In the genomic region with DNA sequence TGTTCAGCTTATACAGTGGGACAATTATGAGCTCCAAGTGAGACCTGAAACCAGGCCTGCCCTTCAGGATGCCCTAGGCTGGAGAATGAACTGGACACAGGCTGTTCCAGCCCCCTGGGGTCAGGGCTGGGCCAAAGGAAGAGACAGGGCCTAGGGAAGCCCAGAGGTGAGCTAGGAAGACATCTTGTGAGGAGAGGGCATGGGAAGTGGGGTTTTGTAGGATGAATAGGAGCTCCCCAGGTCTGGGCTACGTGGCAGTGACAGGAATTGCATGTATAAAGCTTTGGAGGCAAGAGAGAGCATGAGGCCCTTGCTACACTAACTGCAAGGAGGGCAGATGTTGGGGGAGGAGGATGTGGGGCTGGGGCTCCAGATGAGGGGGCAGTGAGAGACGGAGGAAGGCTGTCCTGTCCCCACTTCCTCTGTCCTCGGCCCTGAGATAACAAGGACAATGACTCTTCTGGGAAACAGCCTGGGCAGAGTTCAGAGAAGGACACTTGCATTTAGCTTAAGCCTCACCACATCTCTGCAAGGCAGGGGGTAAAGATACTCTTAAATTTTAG, we compare ENCODE assay signal across 7 cellular contexts. TPM values are rescaled to one million over a fixed set of nuclear protein-coding genes. Genes with fewer than 3 reads are reported as not detected.
DNase-seq lines count a peak whose midpoint lies in the region; ATAC-seq and TF ChIP-seq lines count a peak whose summit lies in the region.
"Had no signal": no experiment of that assay in that cellular context is flagged by ENCODE, and none has a peak within 500 bp of the region (broad histone marks: within the 10 kb centered on the region; RNA-seq: fewer than 3 reads in every experiment).

No MANE protein-coding gene starts in this region.

- H3K27ac ChIP-seq in mesodermal cell (ENCODE audit: low read depth, low read length, severe bottlenecking) = peak overlapping the region; percentile 82

- H3K4me1 ChIP-seq in mesodermal cell (ENCODE audit: control insufficient read depth, insufficient read depth, low read length, poor library complexity, severe bottlenecking) = peaks cover 25% of the 10 kb centered on the region

- ATAC-seq in GM18868 (IDR thresholded peaks at IDR 0.05; ENCODE audit: unreplicated experiment) = no peak

- intact Hi-C loops in Calu3 (cut with micrococcal nuclease; ENCODE audit: unreplicated experiment) = no loop called here

- H3K27me3 Mint-ChIP-seq in Calu3 (ENCODE audit: unreplicated experiment) = no peaks in the 10 kb centered on the region

- no TSS peak for BruUV-seq in Calu3 (replicated peaks; lab: Mats Ljungman, UMichigan)

- H3K9me3 ChIP-seq in mesodermal cell (ENCODE audit: control insufficient read depth, low read length) = no peaks in the 10 kb centered on the region

- peaks cover 31% of the 10 kb centered on the region for H3K36me3 ChIP-seq in mesodermal cell (ENCODE audit: control insufficient read depth, insufficient read depth, low read length)

- CTCF ChIA-PET in Calu3 (lab: Charles Lee) = interaction anchor here (0.6 to 0.9 kb wide), 2 partner anchors 47 to 73 kb away, joined by 3 read pairs; no protein-coding TSS in a partner anchor

- TF ChIP-seq CTCF in Calu3 (IDR thresholded peaks at IDR 0.05; ENCODE audit: unreplicated experiment) = no peak

- H3K9me3 Mint-ChIP-seq in Calu3 (ENCODE audit: low read depth, unreplicated experiment) = no peaks in the 10 kb centered on the region

- peaks cover 19% of the 10 kb centered on the region for H3K36me3 Mint-ChIP-seq in Calu3 (ENCODE audit: insufficient read depth, unreplicated experiment)

- 50 to 79% methylated on average over 2 to 3 of the region's 3 CpGs for WGBS in mesodermal cell (ENCODE audit: insufficient coverage in 2 of 2), 2 experiments

- H3K4me3 ChIP-seq in mesodermal cell (ENCODE audit: extremely low read depth, insufficient read depth, low read length, poor library complexity, severe bottlenecking) = no peak overlapping the region

- DNase-seq in Calu3 (no peak), UCSD-AML1 (lab: John Stamatoyannopoulos, UW; ENCODE audit: unreplicated experiment) (peak; percentile 77), retina (no peak), cerebellar cortex (ENCODE audit: low spot score) (no peak)
- DNase-seq: NCI-H2227 treated with DMSO at 0.1 percent for 48 hours had no signal

- H3K4me1 Mint-ChIP-seq in Calu3 (ENCODE audit: low read depth, unreplicated experiment) = peaks cover 11% of the 10 kb centered on the region

- H3K4me3 Mint-ChIP-seq in Calu3 (ENCODE audit: low read depth, unreplicated experiment) = no peak overlapping the region

- peak overlapping the region; percentile 37 for H3K27ac Mint-ChIP-seq in Calu3 (ENCODE audit: unreplicated experiment)

RNA-seq across cellular contexts. Expression of gene TBXA2R, which starts 1.5 kb away (rescaled TPM):
- total RNA-seq in Calu3 (2022) = 0.20 and 0.24 TPM in 2 replicates
- 4.5 TPM for polyA plus RNA-seq in mesodermal cell (2013, experiment 1 of 2)
- 3.7 TPM for polyA plus RNA-seq in mesodermal cell (2013, experiment 2 of 2)

RNA-seq across cellular contexts. Expression of gene CACTIN, which starts 18.4 kb away (rescaled TPM):
- total RNA-seq in Calu3 (2022) = 20.2 and 21.4 TPM in 2 replicates
- polyA plus RNA-seq in mesodermal cell (2013, experiment 1 of 2) = 23.3 TPM
- polyA plus RNA-seq in mesodermal cell (2013, experiment 2 of 2) = 18.3 TPM

RNA-seq across cellular contexts. Expression of gene GIPC3, which starts 22.9 kb away (rescaled TPM):
- not detected in 2 replicates for total RNA-seq in Calu3 (2022)
- 7.3 TPM for polyA plus RNA-seq in mesodermal cell (2013, experiment 1 of 2)
- 5.9 TPM for polyA plus RNA-seq in mesodermal cell (2013, experiment 2 of 2)

RNA-seq across cellular contexts. Expression of gene HMG20B, which starts 35.4 kb away (rescaled TPM):
- 58.1 and 58.4 TPM in 2 replicates for total RNA-seq in Calu3 (2022)
- polyA plus RNA-seq in mesodermal cell (2013, experiment 1 of 2) = 94.2 TPM
- 82.1 TPM for polyA plus RNA-seq in mesodermal cell (2013, experiment 2 of 2)

RNA-seq across cellular contexts. Expression of gene MFSD12, which starts 50.8 kb away (rescaled TPM):
- 95.2 and 105 TPM in 2 replicates for total RNA-seq in Calu3 (2022)
- 56.7 TPM for polyA plus RNA-seq in mesodermal cell (2013, experiment 1 of 2)
- polyA plus RNA-seq in mesodermal cell (2013, experiment 2 of 2) = 35.7 TPM
